ENCODE assay signal across 11 cellular contexts in genomic region chr10:54096892-54097291, GRCh38.
"Had no signal": no experiment of that assay in that cellular context is flagged by ENCODE, and none has a peak within 500 bp of the region (broad histone marks: within the 10 kb centered on the region; RNA-seq: fewer than 3 reads in every experiment).

No MANE protein-coding gene starts in this region.

- H3K27ac ChIP-seq: GM23248 had no signal

- H3K4me3 ChIP-seq: GM23248, GM23338, HAP-1 had no signal

- H2AFZ ChIP-seq: GM23248, GM23338 had no signal

- ATAC-seq: GM23338, HCT116 had no signal

- H3K36me3 ChIP-seq: HAP-1 had no signal

- DNase-seq: GM23248, GOT3, H7, H9, HCEC 1CT, HFFc6 had no signal

- H3K9ac ChIP-seq: GM23248 had no signal

- FAIRE-seq: H1, H54 had no signal

- H3K4me1 ChIP-seq: HAP-1 had no signal

- H3K4me2 ChIP-seq: GM23338 had no signal

- H3K9me3 ChIP-seq: HAP-1 had no signal
